ENCODE assay signal across 18 cellular contexts in genomic region chr2:14220101-14220500, GRCh38.
A peak's percentile ranks its signal among the peaks of the same experiment; 100 is the strongest.
DNase-seq lines count a peak whose midpoint lies in the region; ATAC-seq and TF ChIP-seq lines count a peak whose summit lies in the region.
"Had no signal": no experiment of that assay in that cellular context is flagged by ENCODE, and none has a peak within 500 bp of the region (broad histone marks: within the 10 kb centered on the region; RNA-seq: fewer than 3 reads in every experiment).

No MANE protein-coding gene starts in this region.

- no peaks in the 10 kb centered on the region for H3K36me3 Mint-ChIP-seq in HFFc6 (ENCODE audit: low read depth)
- H3K36me3 Mint-ChIP-seq: CD8-positive, alpha-beta T cell; T-cell had no signal

- H4K8ac ChIP-seq in mesenchymal stem cell (ENCODE audit: low read length): no peak overlapping the region

- H3K4me2 ChIP-seq in mesenchymal stem cell (ENCODE audit: low read length, poor library complexity, severe bottlenecking): no peak overlapping the region

- no peak overlapping the region for H3K23ac ChIP-seq in mesenchymal stem cell (ENCODE audit: low read length in 2 of 2)

- POLR2A ChIA-PET in RWPE1 (lab: Yijun Ruan, JAX; ENCODE audit: low non-redundant PET): no interaction called here

- no peak overlapping the region for H2BK15ac ChIP-seq in mesenchymal stem cell (ENCODE audit: low read depth, poor library complexity, severe bottlenecking)

- no peaks in the 10 kb centered on the region for H3K27me3 ChIP-seq in mesenchymal stem cell (ENCODE audit: control insufficient read depth in 1 of 2, insufficient read depth in 1 of 2, low read length in 2 of 2)

- H3K4me1 Mint-ChIP-seq in HFFc6 (ENCODE audit: low read depth): no peaks in the 10 kb centered on the region
- H3K4me1 Mint-ChIP-seq: T-cell had no signal

- no peaks in the 10 kb centered on the region for H3K27me3 Mint-ChIP-seq in HFFc6 (ENCODE audit: insufficient read depth)
- H3K27me3 Mint-ChIP-seq: T-cell had no signal

- H3K9me3 Mint-ChIP-seq in HFFc6: peaks cover 39% of the 10 kb centered on the region

- no peak overlapping the region for H2BK5ac ChIP-seq in mesenchymal stem cell (ENCODE audit: low read depth, low read length, poor library complexity, severe bottlenecking)

- DNase-seq in HCEC 1CT (peak; percentile 72), RWPE1 (ENCODE audit: low spot score) (peak; percentile 10), choroid plexus epithelial cell (ENCODE audit: low read depth) (peak; percentile 2), mesenchymal stem cell (peak; percentile 9), SW480 (ENCODE audit: low spot score) (no peak), HFFc6 (no peak)
- DNase-seq: CD8-positive, alpha-beta T cell; KBM-7; NCI-H1092; NCI-H146; NCI-H2081 treated with DMSO at 0.1 percent for 48 hours; NCI-H510A; NCI-H774; Right ventricle myocardium superior; T-cell had no signal

- no peak overlapping the region for H3K4ac ChIP-seq in mesenchymal stem cell (ENCODE audit: low read depth in 1 of 2, low read length in 2 of 2)

- H2BK12ac ChIP-seq in mesenchymal stem cell (ENCODE audit: low read length in 2 of 2): no peak overlapping the region

- CTCF ChIA-PET in RWPE1 (lab: Yijun Ruan, JAX): no interaction called here

- no peak overlapping the region for H3K4me3 Mint-ChIP-seq in HFFc6
- H3K4me3 Mint-ChIP-seq: CD8-positive, alpha-beta T cell; T-cell had no signal

- H3K9me3 ChIP-seq in mesenchymal stem cell (ENCODE audit: control insufficient read depth, low read length): no peaks in the 10 kb centered on the region

- no peaks in the 10 kb centered on the region for H3K4me1 ChIP-seq in mesenchymal stem cell (ENCODE audit: control insufficient read depth, insufficient read depth, low read depth, low read length)

- no peak overlapping the region for H3K18ac ChIP-seq in mesenchymal stem cell (ENCODE audit: low read depth in 1 of 2, low read length in 2 of 2)

- TF ChIP-seq CTCF in RWPE1 (conservative IDR thresholded peaks at IDR 0.05; ENCODE audit: low read depth) (no peak), choroid plexus epithelial cell (conservative IDR thresholded peaks at IDR 0.05; ENCODE audit: low read depth, low read length) (no peak), HFFc6 (IDR thresholded peaks at IDR 0.05) (no peak)

- no peak overlapping the region for H4K91ac ChIP-seq in mesenchymal stem cell (ENCODE audit: low read length)

- 41% methylated on average over 1 of the region's 1 CpG for WGBS in mesenchymal stem cell

- H2AFZ ChIP-seq in mesenchymal stem cell (ENCODE audit: low read depth, low read length): no peak overlapping the region

- no peak overlapping the region for H3K9ac ChIP-seq in mesenchymal stem cell (ENCODE audit: low read length)

- H3K27ac ChIP-seq in RWPE1 (no peak overlapping the region), mesenchymal stem cell (ENCODE audit: low read length, poor library complexity, severe bottlenecking) (no peak overlapping the region)
- H3K27ac ChIP-seq: SK-N-MC had no signal

- H2BK120ac ChIP-seq in mesenchymal stem cell (ENCODE audit: low read depth, low read length): no peak overlapping the region

- ATAC-seq in HG03139 (IDR thresholded peaks at IDR 0.05; ENCODE audit: unreplicated experiment) (no peak), HG02981 (IDR thresholded peaks at IDR 0.05; ENCODE audit: unreplicated experiment) (no peak)
- ATAC-seq: CD8-positive, alpha-beta T cell; T-cell had no signal

- H2AK5ac ChIP-seq in mesenchymal stem cell (ENCODE audit: low read length, severe bottlenecking): no peak overlapping the region

- H3K14ac ChIP-seq in mesenchymal stem cell (ENCODE audit: low read length in 2 of 2): no peak overlapping the region

- H3K79me1 ChIP-seq in mesenchymal stem cell (replicated peaks; ENCODE audit: low read length, poor library complexity, severe bottlenecking): no peaks in the 10 kb centered on the region

- H3K36me3 ChIP-seq in mesenchymal stem cell (ENCODE audit: control insufficient read depth in 1 of 2, insufficient read depth in 2 of 2, low read depth in 1 of 2, low read length in 2 of 2): no peaks in the 10 kb centered on the region

- H3K4me3 ChIP-seq in choroid plexus epithelial cell (ENCODE audit: low read depth, low read length): no peak overlapping the region
- no peak overlapping the region for H3K4me3 ChIP-seq in mesenchymal stem cell (ENCODE audit: insufficient read depth in 1 of 2, low read depth in 1 of 2, low read length in 2 of 2)
- H3K4me3 ChIP-seq: SK-N-MC had no signal

- H3K27ac Mint-ChIP-seq in HFFc6: no peak overlapping the region
- H3K27ac Mint-ChIP-seq: CD8-positive, alpha-beta T cell; T-cell had no signal

Comparison
In these comparisons a context has a peak if more than half of its experiments do, and no peak if none do; other contexts are left out.
1. DNase-seq: peak in HCEC 1CT (single experiment), RWPE1 (single experiment), choroid plexus epithelial cell (single experiment) and mesenchymal stem cell (single experiment); none in SW480 (single experiment) and HFFc6 (single experiment).